1 cellular context compared by ENCODE assay signal in genomic region chr2:27351802-27352598, GRCh38.
A peak's percentile ranks its signal among the peaks of the same experiment; 100 is the strongest.
TF ChIP-seq lines count a peak whose summit lies in the region.

No MANE protein-coding gene starts in this region.

TF ChIP-seq in K562, 482 proteins besides CTCF, POLR2A, EP300 and RAD21:
- TF ChIP-seq HMBOX1 (IDR thresholded peaks at IDR 0.05) (0 out of 2 replicates have a peak, but pooled peaks have one; percentile 36), ZNF354B (CRISPR knock-in tag; IDR thresholded peaks at IDR 0.05) (no peak), YY1 (IDR thresholded peaks at IDR 0.05; ENCODE audit: borderline replicate concordance in 1 of 3, control insufficient read depth in 1 of 3, extremely low read depth in 1 of 3, insufficient read depth in 3 of 3, insufficient read length in 1 of 3, insufficient replicate concordance in 2 of 3, low read depth in 1 of 3, low read length in 2 of 3) (no peak), MYC (IDR thresholded peaks at IDR 0.05; ENCODE audit: low read depth, low read length) (no peak), MYC (CRISPR knock-in tag; IDR thresholded peaks at IDR 0.05; ENCODE audit: borderline replicate concordance, low read depth) (no peak), E2F4 (CRISPR knock-in tag; IDR thresholded peaks at IDR 0.05; ENCODE audit: low read depth) (no peak), PHTF2 (CRISPR knock-in tag; IDR thresholded peaks at IDR 0.05) (no peak), C11orf30 (IDR thresholded peaks at IDR 0.05; ENCODE audit: low read depth) (peak; percentile 75), HDAC8 (tag; IDR thresholded peaks at IDR 0.05) (no peak), MAFG (tag; conservative IDR thresholded peaks at IDR 0.05) (peak; percentile 54; the same call in 1 of the 2 replicates), MAFF (IDR thresholded peaks at IDR 0.05; ENCODE audit: low read length) (peak; percentile 45; the same call in 1 of the 2 replicates), ZNF316 (IDR thresholded peaks at IDR 0.05) (peak; percentile 84), HSF4 (CRISPR knock-in tag; IDR thresholded peaks at IDR 0.05; ENCODE audit: borderline replicate concordance) (no peak)
